ENCODE assay signal across 9 cellular contexts in the genomic region with DNA sequence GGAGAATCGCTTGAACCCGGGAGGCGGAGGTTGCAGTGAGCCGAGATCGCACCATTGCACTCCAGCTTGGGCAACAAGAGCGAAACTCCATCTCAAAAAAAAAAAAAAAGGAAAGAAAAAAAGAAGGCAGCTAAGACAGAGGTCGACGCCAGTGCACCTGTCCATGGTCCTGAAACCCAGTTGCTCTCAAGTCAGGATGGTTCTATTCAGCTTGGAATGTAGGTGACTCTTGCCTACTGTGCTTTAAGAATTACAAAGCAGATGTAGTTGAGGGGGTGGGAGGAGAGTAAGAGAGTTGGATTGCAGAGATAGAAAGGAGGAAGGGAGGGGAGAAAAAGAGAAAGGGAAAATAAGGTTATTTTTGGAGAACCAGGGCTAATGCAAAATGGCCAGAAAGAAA.
DNase-seq lines count a peak whose midpoint lies in the region; ATAC-seq and TF ChIP-seq lines count a peak whose summit lies in the region.
"Had no signal": no experiment of that assay in that cellular context is flagged by ENCODE, and none has a peak within 500 bp of the region (broad histone marks: within the 10 kb centered on the region; RNA-seq: fewer than 3 reads in every experiment).

No MANE protein-coding gene starts in this region.

- no peak for TF ChIP-seq CTCF in AG09319 (IDR thresholded peaks at IDR 0.05; ENCODE audit: low read depth, low read length)

- DNase-seq in AG09319 (ENCODE audit: extremely low read depth, low read depth) (peak; percentile 8), HK-2 (ENCODE audit: unreplicated experiment) (peak; percentile 57), UCSD-AML1 (lab: John Stamatoyannopoulos, UW; ENCODE audit: unreplicated experiment) (peak; percentile 38), glomerular visceral epithelial cell (ENCODE audit: extremely low spot score) (peak; percentile 61), NCI-H2107 (lab: John Stamatoyannopoulos, UW) (no peak), 8988T (no peak)
- DNase-seq: activated naive CD8-positive, alpha-beta T cell treated with anti-CD3 and anti-CD28 coated beads, Interleukin-2, amount 10 ng/mL, durations not matched to agents 7 days and 5 days had no signal

- no peak for ATAC-seq in HG02981 (IDR thresholded peaks at IDR 0.05; ENCODE audit: unreplicated experiment)
- no peak for ATAC-seq in GM19351 (IDR thresholded peaks at IDR 0.05; ENCODE audit: unreplicated experiment)

Comparison
In these comparisons a context has a peak if more than half of its experiments do, and no peak if none do; other contexts are left out.
1. DNase-seq: peak in AG09319 (single experiment), HK-2 (single experiment), UCSD-AML1 (single experiment) and glomerular visceral epithelial cell (single experiment); none in NCI-H2107 (single experiment) and 8988T (single experiment).